Comparison of ENCODE assay signal across 1 cellular context in genomic region chr12:96035283-96036236, GRCh38.
A peak's percentile ranks its signal among the peaks of the same experiment; 100 is the strongest.
TF ChIP-seq lines count a peak whose summit lies in the region.

Gene LTA4H (minus strand): TSS chr12:96035587. CDS start chr12:96035519, 68 bp downstream.

TF ChIP-seq in K562, 482 proteins besides CTCF, POLR2A, EP300 and RAD21 (continued from another document):
- peak; percentile 76 for TF ChIP-seq AFF4 (CRISPR knock-in tag; IDR thresholded peaks at IDR 0.05)
- TF ChIP-seq POLR2AphosphoS5 (IDR thresholded peaks at IDR 0.05; ENCODE audit: control insufficient read depth, insufficient read depth, low read depth, low read length): no peak
- TF ChIP-seq GTF2F1 (IDR thresholded peaks at IDR 0.05; ENCODE audit: low read depth, low read length): 0 out of 2 replicates have a peak, but pooled peaks have one; percentile 27
- TF ChIP-seq STAG1 (CRISPR knock-in tag; IDR thresholded peaks at IDR 0.05; ENCODE audit: borderline replicate concordance): no peak
- TF ChIP-seq RNF219 (CRISPR knock-in tag; IDR thresholded peaks at IDR 0.05): no peak
- TF ChIP-seq ZSCAN29 (IDR thresholded peaks at IDR 0.05): peak; percentile 70; the same call in 1 of the 2 replicates
- peak in 1 of 2 experiments; percentile 83; a peak in 2 of 4 replicates for TF ChIP-seq CSDE1 (IDR thresholded peaks at IDR 0.05)
- TF ChIP-seq PCBP1 (IDR thresholded peaks at IDR 0.05; ENCODE audit: low read depth, low read length, poor library complexity, severe bottlenecking): no peak
- no peak for TF ChIP-seq ELK3 (CRISPR knock-in tag; IDR thresholded peaks at IDR 0.05)
- peak; percentile 74 for TF ChIP-seq RB1 (IDR thresholded peaks at IDR 0.05; ENCODE audit: low read depth)
- no peak for TF ChIP-seq SNAPC5 (CRISPR knock-in tag; IDR thresholded peaks at IDR 0.05)
- no peak for TF ChIP-seq CREBBP (IDR thresholded peaks at IDR 0.05; ENCODE audit: low read depth, low read length)
- no peak for TF ChIP-seq SRSF7 (optimal IDR thresholded peaks at IDR 0.05; ENCODE audit: low read depth, low read length)
- no peak for TF ChIP-seq ZNF212 (CRISPR knock-in tag; IDR thresholded peaks at IDR 0.05)
- peak; percentile 56; the same call in 1 of the 2 replicates for TF ChIP-seq MTA1 (IDR thresholded peaks at IDR 0.05; ENCODE audit: borderline replicate concordance)
- 0 out of 2 replicates have a peak, but pooled peaks have one; percentile 86 for TF ChIP-seq HDAC2 (IDR thresholded peaks at IDR 0.05)
- no peak for TF ChIP-seq TAF15 (IDR thresholded peaks at IDR 0.05; ENCODE audit: low read depth, low read length)
